Comparison of ENCODE assay signal across 8 cellular contexts in genomic region chr19:13774217-13775191, GRCh38. TPM values are rescaled to one million over a fixed set of nuclear protein-coding genes. Genes with fewer than 3 reads are reported as not detected.
DNase-seq lines count a peak whose midpoint lies in the region; ATAC-seq and TF ChIP-seq lines count a peak whose summit lies in the region.

C19orf53 (plus strand) TSS chr19:13774456; CDS start chr19:13774478, 22 bp downstream.

- POLR2A ChIA-PET in activated CD4-positive, alpha-beta T cell treated with anti-CD3 and anti-CD28 coated beads for 36 hours (lab: Charles Lee), result interaction anchor here (0.7 to 1.6 kb wide), 6 partner anchors 10 to 117 kb away, joined by 3 to 7 read pairs (median 4); partner anchors contain the start of gene MRI1

- H3K27me3 ChIP-seq in kidney epithelial cell (ENCODE audit: control insufficient read depth, insufficient read depth, low read length), result no peaks in the 10 kb centered on the region

- CTCF ChIA-PET in activated CD4-positive, alpha-beta T cell treated with anti-CD3 and anti-CD28 coated beads for 36 hours (lab: Charles Lee), result interaction anchor here (0.6 to 2.7 kb wide), 14 partner anchors 9 to 341 kb away, joined by 3 to 17 read pairs (median 3); a partner anchor contains a TSS

- H3K36me3 ChIP-seq in kidney epithelial cell (ENCODE audit: control insufficient read depth, insufficient read depth, low read length), result peaks cover 1% of the 10 kb centered on the region

- no peaks in the 10 kb centered on the region for H3K27me3 Mint-ChIP-seq in activated CD4-positive, alpha-beta T cell treated with anti-CD3 and anti-CD28 coated beads for 36 hours

- TF ChIP-seq CTCF in choroid plexus epithelial cell (conservative IDR thresholded peaks at IDR 0.05; ENCODE audit: low read depth, low read length) (no peak), kidney epithelial cell (IDR thresholded peaks at IDR 0.05; ENCODE audit: insufficient read depth, low read length, poor library complexity, severe bottlenecking) (no peak)

- H3K4me3 ChIP-seq in choroid plexus epithelial cell (ENCODE audit: low read depth, low read length) (peak within 1 kb of the TSS; percentile 96), kidney epithelial cell (ENCODE audit: low read depth, low read length) (peak within 1 kb of the TSS; percentile 97)

- peaks cover 37% of the 10 kb centered on the region for H3K36me3 Mint-ChIP-seq in activated CD4-positive, alpha-beta T cell treated with anti-CD3 and anti-CD28 coated beads for 36 hours (ENCODE audit: low read depth)

- intact Hi-C loops in activated CD4-positive, alpha-beta T cell treated with anti-CD3 and anti-CD28 coated beads for 36 hours (cut with DNase I, micrococcal nuclease), result loop anchor here (1.0 to 10.0 kb wide), 12 partner anchors 10 to 797 kb away; partner anchors contain the start of genes ZSWIM4 (in 2 of the 2), DCAF15 (in 1 of the 2), MISP3 (in 1 of the 2) and MRI1 (in 1 of the 2)

- DNase-seq in Ammon's horn (ENCODE audit: low spot score), result peak; percentile 96
- DNase-seq in GM19238 (ENCODE audit: insufficient read length, low spot score), result peak; percentile 95
- DNase-seq in NCI-H524 (lab: John Stamatoyannopoulos, UW), result peak; percentile 64 to 88
- DNase-seq in activated CD4-positive, alpha-beta T cell treated with anti-CD3 and anti-CD28 coated beads for 36 hours, result peak; percentile 94
- DNase-seq in choroid plexus epithelial cell (ENCODE audit: low read depth), result peak; percentile 96
- no peak for DNase-seq in kidney epithelial cell (ENCODE audit: low read depth)
- DNase-seq in stimulated activated CD4-positive, alpha-beta T cell treated with anti-CD3 and anti-CD28 coated beads, Interleukin-15, amount 100 ng/mL, for 48 hours (ENCODE audit: low read depth in 2 of 2), result peak; percentile 77 to 79

- peak within 1 kb of the TSS; percentile 100 for H3K4me3 Mint-ChIP-seq in activated CD4-positive, alpha-beta T cell treated with anti-CD3 and anti-CD28 coated beads for 36 hours

- H3K9me3 Mint-ChIP-seq in activated CD4-positive, alpha-beta T cell treated with anti-CD3 and anti-CD28 coated beads for 36 hours (ENCODE audit: low read depth), result no peaks in the 10 kb centered on the region

- peak within 1 kb of the TSS; percentile 95 for H3K27ac Mint-ChIP-seq in activated CD4-positive, alpha-beta T cell treated with anti-CD3 and anti-CD28 coated beads for 36 hours

- ATAC-seq in HG03442 (IDR thresholded peaks at IDR 0.05; ENCODE audit: unreplicated experiment), result peak; percentile 89
- peak; percentile 100 for ATAC-seq in activated CD4-positive, alpha-beta T cell treated with anti-CD3 and anti-CD28 coated beads for 36 hours

- peaks cover 17% of the 10 kb centered on the region for H3K4me1 Mint-ChIP-seq in activated CD4-positive, alpha-beta T cell treated with anti-CD3 and anti-CD28 coated beads for 36 hours

RNA-seq across cellular contexts. Expression of gene C19orf53, which starts in this region (rescaled TPM):
- total RNA-seq in activated CD4-positive, alpha-beta T cell treated with anti-CD3 and anti-CD28 coated beads for 36 hours, result 100 to 1,000 TPM; 115 to 142 TPM
- 196 and 203 TPM in 2 replicates for total RNA-seq in kidney epithelial cell
